Comparison of ENCODE assay signal across 1 cellular context in genomic region chr9:16645970-16646369, GRCh38.
TF ChIP-seq lines count a peak whose summit lies in the region.

No MANE protein-coding gene starts in this region.

TF ChIP-seq in WTC11, 78 proteins besides CTCF, POLR2A, EP300 and RAD21 (continued from another document):
- TF ChIP-seq USF2 (CRISPR knock-in tag; IDR thresholded peaks at IDR 0.05): no peak
- no peak for TF ChIP-seq ZSCAN18 (CRISPR knock-in tag; IDR thresholded peaks at IDR 0.05)
- TF ChIP-seq ZMAT4 (CRISPR knock-in tag; IDR thresholded peaks at IDR 0.05): no peak
- TF ChIP-seq OVOL2 (CRISPR knock-in tag; IDR thresholded peaks at IDR 0.05; ENCODE audit: borderline replicate concordance): no peak
- TF ChIP-seq ZNF281 (CRISPR knock-in tag; IDR thresholded peaks at IDR 0.05): no peak
- TF ChIP-seq E2F5 (CRISPR knock-in tag; IDR thresholded peaks at IDR 0.05): no peak
- TF ChIP-seq ZNF512 (CRISPR knock-in tag; IDR thresholded peaks at IDR 0.05; ENCODE audit: borderline replicate concordance): no peak
- TF ChIP-seq EMX1 (CRISPR knock-in tag; IDR thresholded peaks at IDR 0.05): no peak
- no peak for TF ChIP-seq ELF4 (CRISPR knock-in tag; IDR thresholded peaks at IDR 0.05; ENCODE audit: low read depth)
